In genomic region chr16:14398014-14398717, GRCh38 we compare ENCODE assay signal across 18 cellular contexts.
DNase-seq lines count a peak whose midpoint lies in the region; ATAC-seq, FAIRE-seq and TF ChIP-seq lines count a peak whose summit lies in the region.
"Had no signal": no experiment of that assay in that cellular context is flagged by ENCODE, and none has a peak within 500 bp of the region (broad histone marks: within the 10 kb centered on the region; RNA-seq: fewer than 3 reads in every experiment).

No MANE protein-coding gene starts in this region.

- 77% methylated on average over 11 of the region's 11 CpGs for WGBS in A549 (ENCODE audit: missing lambda C conversion rate)
- 89% methylated on average over 11 of the region's 11 CpGs; no CpG with 5 or more reads in 1 of the 2 experiments for WGBS in H1 (ENCODE audit: extremely low coverage in 1 of 2, insufficient coverage in 1 of 2, insufficient read length in 1 of 2, insufficient replicate concordance in 2 of 2, low coverage in 1 of 2, low lambda C conversion rate in 2 of 2, missing lambda C conversion rate in 1 of 2), 2 experiments
- WGBS in mesenchymal stem cell = 89% methylated on average over 11 of the region's 11 CpGs

- H4K8ac ChIP-seq in H1 (ENCODE audit: extremely low read depth, insufficient read depth, low read length) (no peak overlapping the region), mesenchymal stem cell (ENCODE audit: low read length) (no peak overlapping the region)

- no peak overlapping the region; the same call in 1 of the 2 replicates for H2BK15ac ChIP-seq in H1 (ENCODE audit: low read length)
- no peak overlapping the region for H2BK15ac ChIP-seq in mesenchymal stem cell (ENCODE audit: low read depth, poor library complexity, severe bottlenecking)

- H3K27me3 ChIP-seq in H1 (replicated peaks in 1 of 4; ENCODE audit: control insufficient read depth in 3 of 4, extremely low read depth in 1 of 4, insufficient read depth in 3 of 4, low read length in 3 of 4) (no peaks in the 10 kb centered on the region), mesenchymal stem cell (ENCODE audit: control insufficient read depth in 1 of 2, insufficient read depth in 1 of 2, low read length in 2 of 2) (no peaks in the 10 kb centered on the region)
- H3K27me3 ChIP-seq: BLaER1 had no signal

- no peak overlapping the region for H3K56ac ChIP-seq in H1 (replicated peaks; ENCODE audit: insufficient read length, low read depth, low read length)

- H3K79me2 ChIP-seq in H1 (ENCODE audit: control insufficient read depth in 1 of 2, insufficient read depth in 2 of 2, low read length in 2 of 2) = no peaks in the 10 kb centered on the region

- H3K36me3 ChIP-seq in H1 (ENCODE audit: control insufficient read depth in 2 of 4, insufficient read depth in 4 of 4, low read length in 3 of 4) = no peaks in the 10 kb centered on the region
- H3K36me3 ChIP-seq in mesenchymal stem cell (ENCODE audit: control insufficient read depth in 1 of 2, insufficient read depth in 2 of 2, low read depth in 1 of 2, low read length in 2 of 2) = no peaks in the 10 kb centered on the region
- H3K36me3 ChIP-seq in mucosa of descending colon (ENCODE audit: low read depth) = no peaks in the 10 kb centered on the region
- H3K36me3 ChIP-seq: BLaER1 had no signal

- CTCF ChIA-PET in A549 (lab: Yijun Ruan, JAX) (interaction anchor here (1.0 to 1.9 kb wide), 5 partner anchors 8 to 130 kb away, joined by 3 to 7 read pairs (median 4); no protein-coding TSS in a partner anchor), H1 (lab: Charles Lee; ENCODE audit: partially characterized antibody) (interaction anchor here (0.7 kb wide), 2 partner anchors 40 to 65 kb away, joined by 3 to 4 read pairs; no protein-coding TSS in a partner anchor)

- H3K27ac ChIP-seq in A549 (peak overlapping the region; percentile 99 to 100), H1 (ENCODE audit: low read depth, low read length) (no peak overlapping the region), mesenchymal stem cell (ENCODE audit: low read length, poor library complexity, severe bottlenecking) (no peak overlapping the region)
- H3K27ac ChIP-seq: BLaER1 had no signal

- H3K14ac ChIP-seq in H1 (ENCODE audit: insufficient read length) (no peak overlapping the region), mesenchymal stem cell (ENCODE audit: low read length in 2 of 2) (no peak overlapping the region)

- TF ChIP-seq POLR2A in A549 (IDR thresholded peaks at IDR 0.05; ENCODE audit: low read length) = no peak
- no peak for TF ChIP-seq POLR2A in H1 (IDR thresholded peaks at IDR 0.05; ENCODE audit: control extremely low read depth in 1 of 2, low read depth in 2 of 2, low read length in 2 of 2)
- TF ChIP-seq POLR2A in GM18505 (IDR thresholded peaks at IDR 0.05; ENCODE audit: borderline replicate concordance, extremely low read depth, insufficient read depth, insufficient read length) = no peak

- no peaks in the 10 kb centered on the region for H4K20me1 ChIP-seq in H1 (replicated peaks in 1 of 2; ENCODE audit: control insufficient read depth in 1 of 2, insufficient read depth in 2 of 2, low read length in 2 of 2)
- H4K20me1 ChIP-seq: BLaER1 had no signal

- H3K4me2 ChIP-seq in A549 = peak overlapping the region; percentile 90
- no peak overlapping the region for H3K4me2 ChIP-seq in H1 (ENCODE audit: insufficient read depth in 1 of 2, low read depth in 2 of 2, low read length in 2 of 2)
- H3K4me2 ChIP-seq in mesenchymal stem cell (ENCODE audit: low read length, poor library complexity, severe bottlenecking) = no peak overlapping the region

- TF ChIP-seq EP300 in A549 (IDR thresholded peaks at IDR 0.05) = no peak
- TF ChIP-seq EP300 in H1 (IDR thresholded peaks at IDR 0.05; ENCODE audit: borderline replicate concordance in 1 of 2, low read depth in 2 of 2, low read length in 2 of 2) = no peak

- no peak overlapping the region for H3K18ac ChIP-seq in H1 (ENCODE audit: extremely low read depth, low read length)
- H3K18ac ChIP-seq in mesenchymal stem cell (ENCODE audit: low read depth in 1 of 2, low read length in 2 of 2) = no peak overlapping the region

- H2AK5ac ChIP-seq in H1 (ENCODE audit: low read depth, low read length) (no peak overlapping the region), mesenchymal stem cell (ENCODE audit: low read length, severe bottlenecking) (peak overlapping the region; percentile 87)

- no peak overlapping the region for H2BK20ac ChIP-seq in H1 (ENCODE audit: low read length)

- no peaks in the 10 kb centered on the region for H3K79me1 ChIP-seq in H1 (ENCODE audit: low read depth, low read length)
- H3K79me1 ChIP-seq in mesenchymal stem cell (replicated peaks; ENCODE audit: low read length, poor library complexity, severe bottlenecking) = no peaks in the 10 kb centered on the region

- FAIRE-seq in A549 (lab: Jason Lieb, UNC) (no peak), H1 (lab: Jason Lieb, UNC) (no peak)
- FAIRE-seq: GM12891 had no signal

- H4K91ac ChIP-seq in H1 (replicated peaks; ENCODE audit: insufficient read length, low read length) (no peak overlapping the region), mesenchymal stem cell (ENCODE audit: low read length) (no peak overlapping the region)

- no peak for TF ChIP-seq CTCF in A549 (IDR thresholded peaks at IDR 0.05)
- no peak for TF ChIP-seq CTCF in H1 (IDR thresholded peaks at IDR 0.05; ENCODE audit: control extremely low read depth in 1 of 3, insufficient read depth in 1 of 3, low read depth in 1 of 3, low read length in 3 of 3)
- TF ChIP-seq CTCF in mucosa of descending colon (IDR thresholded peaks at IDR 0.05) = no peak

- no peak for TF ChIP-seq RAD21 in A549 (conservative IDR thresholded peaks at IDR 0.05 in 1 of 2, IDR thresholded peaks at IDR 0.05 in 1 of 2)
- no peak for TF ChIP-seq RAD21 in H1 (IDR thresholded peaks at IDR 0.05 in 1 of 2, conservative IDR thresholded peaks at IDR 0.05 in 1 of 2; ENCODE audit: low read depth in 2 of 2, low read length in 2 of 2)

- no peak for ATAC-seq in A549
- no peak for ATAC-seq in mucosa of descending colon
- ATAC-seq in GM18505 (IDR thresholded peaks at IDR 0.05; ENCODE audit: unreplicated experiment) = no peak
- no peak for ATAC-seq in GM19467 (IDR thresholded peaks at IDR 0.05; ENCODE audit: unreplicated experiment)

- H3K4me3 ChIP-seq in A549 (no peak overlapping the region), H1 (ENCODE audit: extremely low read depth in 1 of 4, insufficient read depth in 2 of 4, low read depth in 3 of 4, low read length in 4 of 4) (no peak overlapping the region), mesenchymal stem cell (ENCODE audit: insufficient read depth in 1 of 2, low read depth in 1 of 2, low read length in 2 of 2) (no peak overlapping the region), mucosa of descending colon (no peak overlapping the region)
- H3K4me3 ChIP-seq: BLaER1 had no signal

- intact Hi-C loops in mucosa of descending colon (cut with DNase I, micrococcal nuclease) = no loop called here

- H3K4me1 ChIP-seq in A549 (peaks cover 69% of the 10 kb centered on the region), H1 (replicated peaks in 1 of 4; ENCODE audit: control insufficient read depth in 3 of 4, insufficient read depth in 4 of 4, low read length in 3 of 4) (0 out of 7 replicates have a peak, but pooled peaks cover 0 to 3% (median 0%) of the 10 kb centered on the region in 4 experiments), mesenchymal stem cell (ENCODE audit: control insufficient read depth, insufficient read depth, low read depth, low read length) (peaks cover 22% of the 10 kb centered on the region), mucosa of descending colon (ENCODE audit: low read depth) (no peaks in the 10 kb centered on the region)

- H3K9ac ChIP-seq in H1 (replicated peaks in 1 of 4; ENCODE audit: extremely low read depth in 1 of 4, low read depth in 3 of 4, low read length in 3 of 4) = no peak overlapping the region
- H3K9ac ChIP-seq in mesenchymal stem cell (ENCODE audit: low read length) = no peak overlapping the region
- H3K9ac ChIP-seq: BLaER1 had no signal

- H2BK120ac ChIP-seq in H1 (replicated peaks; ENCODE audit: low read depth, low read length) (no peak overlapping the region), mesenchymal stem cell (ENCODE audit: low read depth, low read length) (no peak overlapping the region)

- H2AFZ ChIP-seq in H1 (ENCODE audit: low read length) = no peak overlapping the region
- H2AFZ ChIP-seq in mesenchymal stem cell (ENCODE audit: low read depth, low read length) = no peak overlapping the region

- POLR2A ChIA-PET in A549 (lab: Yijun Ruan, JAX) = no interaction called here
- POLR2A ChIA-PET in H1 (lab: Charles Lee; ENCODE audit: partially characterized antibody) = no interaction called here

- no peak overlapping the region for H3K23ac ChIP-seq in H1 (ENCODE audit: insufficient read length)
- no peak overlapping the region for H3K23ac ChIP-seq in mesenchymal stem cell (ENCODE audit: low read length in 2 of 2)

- no peaks in the 10 kb centered on the region for H3K9me3 ChIP-seq in A549
- H3K9me3 ChIP-seq in H1 (ENCODE audit: insufficient read depth in 2 of 2, low read depth in 1 of 2, low read length in 1 of 2) = no peaks in the 10 kb centered on the region
- H3K9me3 ChIP-seq in mesenchymal stem cell (ENCODE audit: control insufficient read depth, low read length) = no peaks in the 10 kb centered on the region
- H3K9me3 ChIP-seq in mucosa of descending colon = no peaks in the 10 kb centered on the region
- H3K9me3 ChIP-seq: BLaER1 had no signal

- no peak overlapping the region for H4K5ac ChIP-seq in H1 (ENCODE audit: insufficient read length, low read depth, low read length)

- DNase-seq in A549 (ENCODE audit: low read depth in 1 of 2, low spot score in 1 of 2) (peak in 1 of 2 experiments; percentile 37), NAMALWA (ENCODE audit: low spot score) (peak; percentile 28), H1 (ENCODE audit: low read depth in 1 of 2, low spot score in 2 of 2) (no peak), mesenchymal stem cell (no peak), mucosa of descending colon (no peak)
- DNase-seq in central memory CD4-positive, alpha-beta T cell = no peak
- DNase-seq: 8988T; GDM1; H7; Kasumi-1; NCI-H1417 treated with DMSO at 0.1 percent for 48 hours; NCI-H1930; NCI-H526 treated with DMSO at 0.1 percent for 48 hours; NK-92 treated with Interleukin-12 subunit alpha and Interleukin-12 subunit beta, amount 100 ng/mL, for 24 hours had no signal

- H2BK12ac ChIP-seq in H1 (ENCODE audit: low read depth, low read length) = peak overlapping the region; percentile 71; the same call in 1 of the 2 replicates
- H2BK12ac ChIP-seq in mesenchymal stem cell (ENCODE audit: low read length in 2 of 2) = peak overlapping the region in 1 of 2 experiments; percentile 6

- H3K4ac ChIP-seq in H1 (replicated peaks; ENCODE audit: insufficient read length, low read depth, low read length) = no peak overlapping the region
- H3K4ac ChIP-seq in mesenchymal stem cell (ENCODE audit: low read depth in 1 of 2, low read length in 2 of 2) = no peak overlapping the region

- H2BK5ac ChIP-seq in H1 (ENCODE audit: low read depth, low read length) = no peak overlapping the region
- H2BK5ac ChIP-seq in mesenchymal stem cell (ENCODE audit: low read depth, low read length, poor library complexity, severe bottlenecking) = no peak overlapping the region

- no peaks in the 10 kb centered on the region for H3K23me2 ChIP-seq in H1 (ENCODE audit: low read depth, low read length)

TF ChIP-seq in A549, 52 proteins besides CTCF, POLR2A, EP300 and RAD21 (continues in another document):
- no peak for TF ChIP-seq CBX8 (IDR thresholded peaks at IDR 0.05)

TF ChIP-seq in H1, 55 proteins besides CTCF, POLR2A, EP300 and RAD21 (continues in another document):
- no peak for TF ChIP-seq FOSL1 (IDR thresholded peaks at IDR 0.05; ENCODE audit: insufficient read depth, low read depth, low read length)

Comparison
In these comparisons a context has a peak if more than half of its experiments do, and no peak if none do; other contexts are left out.
1. H3K27ac ChIP-seq: peak in A549 (2 of 2); none in H1 (single experiment) and mesenchymal stem cell (single experiment).